1 cellular context compared by ENCODE assay signal in the genomic region with DNA sequence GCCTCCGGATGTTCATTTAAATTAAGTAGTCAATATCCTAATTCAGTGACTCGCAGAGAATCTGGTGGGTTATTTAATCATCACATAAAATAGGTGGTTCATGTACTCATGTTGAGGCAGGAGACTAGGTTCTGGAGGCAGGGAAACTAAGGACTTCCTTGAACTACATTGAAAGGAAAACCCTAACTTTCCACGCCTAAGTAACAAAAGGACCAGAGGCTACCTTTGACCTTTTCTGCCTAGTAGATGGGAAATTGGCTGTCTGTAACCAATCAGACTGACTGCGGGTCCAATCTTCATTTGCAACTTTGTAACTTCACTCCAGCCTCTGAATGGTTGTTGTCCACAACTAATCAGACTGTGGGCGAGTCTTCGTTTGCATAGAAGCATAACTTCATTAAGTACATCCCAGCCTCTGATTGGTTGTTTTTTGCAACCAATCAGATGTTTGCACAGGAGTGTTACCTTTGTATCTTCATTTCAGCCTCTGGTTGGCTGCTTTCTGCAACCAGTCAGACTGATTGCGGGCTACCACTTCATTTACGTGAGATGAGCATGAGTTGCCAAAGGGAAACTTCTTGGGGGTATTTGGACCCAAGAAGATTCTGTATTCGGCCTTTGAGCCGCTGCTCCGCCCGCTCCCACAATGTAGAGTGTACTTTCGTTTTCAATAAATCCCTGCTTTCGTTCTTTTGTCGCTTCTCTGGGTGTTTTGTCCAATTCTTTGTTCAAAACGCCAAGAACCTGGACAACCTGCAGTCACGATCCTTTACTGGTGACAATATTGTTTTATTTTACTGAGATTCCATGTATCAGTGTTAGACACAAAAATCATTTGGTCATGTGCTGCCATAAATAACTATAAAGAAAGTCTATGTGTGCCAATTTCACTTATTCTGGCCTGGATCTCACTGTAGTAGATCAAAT.
TF ChIP-seq lines count a peak whose summit lies in the region.

No MANE protein-coding gene starts in this region.

TF ChIP-seq in A549, 52 proteins besides CTCF, POLR2A, EP300 and RAD21:
- TF ChIP-seq BHLHE40 (IDR thresholded peaks at IDR 0.05; ENCODE audit: low read depth, low read length) = no peak
- TF ChIP-seq NR3C1 (IDR thresholded peaks at IDR 0.05) = no peak
- TF ChIP-seq ZSCAN20 (CRISPR knock-in tag; IDR thresholded peaks at IDR 0.05) = no peak
- no peak for TF ChIP-seq CEBPB (IDR thresholded peaks at IDR 0.05)
- no peak for TF ChIP-seq TP53 (CRISPR knock-in tag; IDR thresholded peaks at IDR 0.05)
- TF ChIP-seq EHMT2 (IDR thresholded peaks at IDR 0.05; ENCODE audit: low read depth) = no peak
